ENCODE assay signal across 8 cellular contexts in genomic region chr2:9142551-9143263, GRCh38.
DNase-seq lines count a peak whose midpoint lies in the region; ATAC-seq and TF ChIP-seq lines count a peak whose summit lies in the region.

No MANE protein-coding gene starts in this region.

- no peaks in the 10 kb centered on the region for H3K9me3 Mint-ChIP-seq in activated T-helper 2 cell treated with anti-CD3 and anti-CD28 coated beads, Interferon-gamma antibody, Interleukin-2, Interleukin-4, amounts not matched to agents 10 μg/mL and 5 μg/mL and 100 μg/mL, durations not matched to agents 14 hours and 24 hours and 36 hours
- no peaks in the 10 kb centered on the region for H3K9me3 Mint-ChIP-seq in nephron

- H3K4me1 Mint-ChIP-seq in activated T-helper 2 cell treated with anti-CD3 and anti-CD28 coated beads, Interferon-gamma antibody, Interleukin-2, Interleukin-4, amounts not matched to agents 10 μg/mL and 5 μg/mL and 100 μg/mL, durations not matched to agents 14 hours and 24 hours and 36 hours (ENCODE audit: low read depth), result peaks cover 1% of the 10 kb centered on the region
- no peaks in the 10 kb centered on the region for H3K4me1 Mint-ChIP-seq in nephron

- peak; percentile 86 for ATAC-seq in GM19455 (IDR thresholded peaks at IDR 0.05; ENCODE audit: unreplicated experiment)

- peak; percentile 98 to 99 (median 99) for TF ChIP-seq CTCF in nephron (IDR thresholded peaks at IDR 0.05; ENCODE audit: unreplicated experiment in 3 of 3)

- intact Hi-C loops in activated T-helper 2 cell treated with anti-CD3 and anti-CD28 coated beads, Interferon-gamma antibody, Interleukin-2, Interleukin-4, amounts not matched to agents 10 μg/mL and 5 μg/mL and 100 μg/mL, durations not matched to agents 14 hours and 24 hours and 36 hours (cut with micrococcal nuclease), result loop anchor here (1.0 to 10.0 kb wide), 2 partner anchors 64 to 282 kb away; partner anchors contain the start of genes ASAP2, CPSF3 and ITGB1BP1

- peaks cover 19% of the 10 kb centered on the region for H3K27me3 Mint-ChIP-seq in activated T-helper 2 cell treated with anti-CD3 and anti-CD28 coated beads, Interferon-gamma antibody, Interleukin-2, Interleukin-4, amounts not matched to agents 10 μg/mL and 5 μg/mL and 100 μg/mL, durations not matched to agents 14 hours and 24 hours and 36 hours (ENCODE audit: low read depth)
- H3K27me3 Mint-ChIP-seq in nephron (ENCODE audit: low read depth), result peaks cover 32% of the 10 kb centered on the region

- H3K27ac Mint-ChIP-seq in activated T-helper 2 cell treated with anti-CD3 and anti-CD28 coated beads, Interferon-gamma antibody, Interleukin-2, Interleukin-4, amounts not matched to agents 10 μg/mL and 5 μg/mL and 100 μg/mL, durations not matched to agents 14 hours and 24 hours and 36 hours, result no peak overlapping the region
- H3K27ac Mint-ChIP-seq in nephron, result peak overlapping the region in 1 of 3 experiments; percentile 57

- H3K4me3 Mint-ChIP-seq in activated T-helper 2 cell treated with anti-CD3 and anti-CD28 coated beads, Interferon-gamma antibody, Interleukin-2, Interleukin-4, amounts not matched to agents 10 μg/mL and 5 μg/mL and 100 μg/mL, durations not matched to agents 14 hours and 24 hours and 36 hours (ENCODE audit: low read depth), result peak overlapping the region; percentile 4
- peak overlapping the region; percentile 38 to 57 (median 48) for H3K4me3 Mint-ChIP-seq in nephron

- no peaks in the 10 kb centered on the region for H3K36me3 Mint-ChIP-seq in activated T-helper 2 cell treated with anti-CD3 and anti-CD28 coated beads, Interferon-gamma antibody, Interleukin-2, Interleukin-4, amounts not matched to agents 10 μg/mL and 5 μg/mL and 100 μg/mL, durations not matched to agents 14 hours and 24 hours and 36 hours (ENCODE audit: low read depth)
- no peaks in the 10 kb centered on the region for H3K36me3 Mint-ChIP-seq in nephron (ENCODE audit: low read depth)

- peak; percentile 70 for DNase-seq in COLO668 (lab: John Stamatoyannopoulos, UW; ENCODE audit: unreplicated experiment)
- peak in 73 of 76 experiments; percentile 31 to 90 (median 78) for DNase-seq in HUDEP-2 (lab: John Stamatoyannopoulos, UW; ENCODE audit: unreplicated experiment in 76 of 76)
- DNase-seq in RPMI7951 (ENCODE audit: low read depth), result peak; percentile 92
- DNase-seq in activated T-helper 2 cell treated with anti-CD3 and anti-CD28 coated beads, Interferon-gamma antibody, Interleukin-2, Interleukin-4, amounts not matched to agents 10 μg/mL and 5 μg/mL and 100 μg/mL, durations not matched to agents 14 hours and 24 hours and 36 hours (ENCODE audit: low spot score), result peak; percentile 68
- peak; percentile 79 for DNase-seq in fibroblast of the conjunctiva (ENCODE audit: low read depth)
- peak; percentile 69 for DNase-seq in stimulated activated naive CD4-positive, alpha-beta T cell treated with Interleukin-2 at 50 U/mL for 16 hours (lab: John Stamatoyannopoulos, UW)

Comparison
In these comparisons a context has a peak if more than half of its experiments do, and no peak if none do; other contexts are left out.
1. Peak in every context shown above with its lines: DNase-seq and ATAC-seq.